Comparison of ENCODE assay signal across 28 cellular contexts in the genomic region with DNA sequence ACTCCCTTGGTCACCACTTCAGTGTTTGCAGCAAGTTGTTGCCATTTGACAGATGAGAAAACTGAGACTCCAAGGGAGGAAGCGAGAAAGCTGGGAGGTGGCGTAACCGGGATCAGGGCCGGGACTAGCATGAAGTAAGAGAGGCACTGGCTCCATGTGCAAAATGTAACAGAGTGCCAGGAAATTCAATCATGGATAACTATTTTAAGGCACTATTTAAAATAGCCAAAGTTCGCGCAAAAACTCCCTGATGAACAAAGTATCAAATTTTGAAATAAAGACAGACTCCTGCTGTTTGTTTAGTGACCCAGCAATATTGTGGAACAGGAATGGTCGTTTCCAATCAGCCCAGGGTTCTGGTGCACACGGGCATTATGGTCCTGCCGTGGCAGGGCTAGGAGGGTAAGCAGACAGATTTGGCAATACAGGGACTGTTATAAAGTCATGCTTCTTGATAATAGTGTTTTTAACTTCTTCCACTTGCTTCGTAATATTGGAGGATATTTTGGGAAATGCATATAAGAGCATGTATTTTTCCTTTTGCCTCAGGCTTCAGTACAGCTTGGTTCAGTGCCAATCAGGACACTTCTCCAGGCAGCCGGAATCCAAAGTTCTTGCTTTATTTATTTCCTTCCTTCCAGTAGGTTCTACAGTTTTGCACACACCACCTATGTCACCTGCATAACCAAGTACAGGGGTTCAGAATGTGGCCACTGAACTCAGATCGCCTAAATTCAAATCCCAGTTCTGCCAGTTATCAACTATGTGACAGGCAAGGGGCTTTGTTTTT.
A peak's percentile ranks its signal among the peaks of the same experiment; 100 is the strongest.
DNase-seq lines count a peak whose midpoint lies in the region; ATAC-seq, FAIRE-seq and TF ChIP-seq lines count a peak whose summit lies in the region.
"Had no signal": no experiment of that assay in that cellular context is flagged by ENCODE, and none has a peak within 500 bp of the region (broad histone marks: within the 10 kb centered on the region; RNA-seq: fewer than 3 reads in every experiment).

No MANE protein-coding gene starts in this region.

- peaks cover 46% of the 10 kb centered on the region for H3K9me3 ChIP-seq in endodermal cell (ENCODE audit: control insufficient read depth, low read length)
- H3K9me3 ChIP-seq in HepG2 (ENCODE audit: low read length), result no peaks in the 10 kb centered on the region
- H3K9me3 ChIP-seq in sigmoid colon, result no peaks in the 10 kb centered on the region
- H3K9me3 ChIP-seq: A549, SK-N-SH had no signal

- H2AFZ ChIP-seq in HepG2 (ENCODE audit: low read length), result no peak overlapping the region
- H2AFZ ChIP-seq: GM23338 had no signal

- H3K9ac ChIP-seq in endodermal cell (ENCODE audit: extremely low read depth, low read length, poor library complexity, severe bottlenecking), result no peak overlapping the region
- no peak overlapping the region for H3K9ac ChIP-seq in HepG2 (ENCODE audit: insufficient read depth, low read depth, low read length)
- H3K9ac ChIP-seq: BLaER1 treated with 17β-estradiol and CSF1 and Interleukin-3, amounts not matched to agents 10 nM and 100 nM; SK-N-SH had no signal

- H3K9me3 Mint-ChIP-seq in endodermal cell, result peaks cover 17% of the 10 kb centered on the region

- intact Hi-C loops in HepG2 (cut with micrococcal nuclease; ENCODE audit: unreplicated experiment), result no loop called here
- intact Hi-C loops in sciatic nerve (cut with DNase I), result no loop called here
- intact Hi-C loops in sigmoid colon (cut with DNase I), result no loop called here

- peaks cover 9% of the 10 kb centered on the region for H3K4me1 Mint-ChIP-seq in endodermal cell
- H3K4me1 Mint-ChIP-seq: CD4-positive, alpha-beta memory T cell; GM23338 had no signal

- FAIRE-seq in HepG2 (lab: Jason Lieb, UNC), result no peak
- FAIRE-seq: A549, G401.6, HTR-8/SVneo had no signal

- TF ChIP-seq POLR2A in HepG2 (IDR thresholded peaks at IDR 0.05; ENCODE audit: insufficient read depth in 1 of 2, low read depth in 2 of 2, low read length in 2 of 2) (no peak), sigmoid colon (IDR thresholded peaks at IDR 0.05) (no peak)

- TF ChIP-seq RAD21 in HepG2 (CRISPR knock-in tag; IDR thresholded peaks at IDR 0.05), result no peak

- WGBS in endodermal cell (ENCODE audit: insufficient coverage in 1 of 2, insufficient read length in 1 of 2), 2 experiments, result 93 to 96% methylated on average over 12 of the region's 12 CpGs
- WGBS in HepG2 (ENCODE audit: low lambda C conversion rate), result 33% methylated on average over 12 of the region's 12 CpGs
- 86 to 92% methylated on average over 12 of the region's 12 CpGs for WGBS in sigmoid colon, 2 donors

- H3K4me1 ChIP-seq in endodermal cell (ENCODE audit: control insufficient read depth, insufficient read depth, low read length) (no peaks in the 10 kb centered on the region), HepG2 (ENCODE audit: insufficient read depth, low read length) (peaks cover 12% of the 10 kb centered on the region), sigmoid colon (peaks cover 0 to 12% (median 0%) of the 10 kb centered on the region in 4 donors)
- H3K4me1 ChIP-seq: A549 had no signal

- no peak overlapping the region for H3K27ac Mint-ChIP-seq in endodermal cell
- H3K27ac Mint-ChIP-seq: CD4-positive, alpha-beta memory T cell; GM23338; H9 had no signal

- CTCF ChIA-PET in HepG2 (lab: Yijun Ruan, JAX; ENCODE audit: low intra/inter-chr PET ratio, low total read pairs), result no interaction called here

- H3K27me3 Mint-ChIP-seq in endodermal cell (ENCODE audit: insufficient read depth), result no peaks in the 10 kb centered on the region

- no TSS peak for BruUV-seq in HepG2 (replicated peaks; lab: Mats Ljungman, UMichigan)

- H3K36me3 Mint-ChIP-seq in endodermal cell (ENCODE audit: low read depth), result peaks cover 47% of the 10 kb centered on the region
- H3K36me3 Mint-ChIP-seq: CD4-positive, alpha-beta memory T cell had no signal

- H3K4me2 ChIP-seq in HepG2 (ENCODE audit: low read depth, low read length), result no peak overlapping the region
- H3K4me2 ChIP-seq: A549; BLaER1 treated with 17β-estradiol and CSF1 and Interleukin-3, amounts not matched to agents 10 nM and 100 nM; GM23338; SK-N-SH had no signal

- H3K4me3 ChIP-seq in endodermal cell (ENCODE audit: low read length) (peak overlapping the region; percentile 22), HepG2 (replicated peaks in 1 of 3; ENCODE audit: insufficient read depth in 1 of 3, low read depth in 2 of 3, low read length in 3 of 3) (no peak overlapping the region), sigmoid colon (no peak overlapping the region)
- H3K4me3 ChIP-seq: A549; BLaER1 treated with 17β-estradiol and CSF1 and Interleukin-3, amounts not matched to agents 10 nM and 100 nM; GM23338 had no signal

- no peak overlapping the region for H3K4me3 Mint-ChIP-seq in endodermal cell
- H3K4me3 Mint-ChIP-seq: CD4-positive, alpha-beta memory T cell; GM23338; H9 had no signal

- H3K36me3 ChIP-seq in endodermal cell (ENCODE audit: control insufficient read depth, insufficient read depth, low read length) (peaks cover 52% of the 10 kb centered on the region), HepG2 (replicated peaks in 1 of 2; ENCODE audit: control insufficient read depth in 1 of 2, insufficient read depth in 2 of 2, low read length in 2 of 2) (no peaks in the 10 kb centered on the region), sigmoid colon (no peaks in the 10 kb centered on the region)
- H3K36me3 ChIP-seq: BLaER1 treated with 17β-estradiol and CSF1 and Interleukin-3, amounts not matched to agents 10 nM and 100 nM had no signal

- ATAC-seq in HepG2, result no peak
- peak; percentile 49 for ATAC-seq in sciatic nerve
- ATAC-seq: A549, GM23338, PC-3 had no signal

- H3K27ac ChIP-seq in VCaP (peak overlapping the region; percentile 50), endodermal cell (ENCODE audit: low read depth, low read length) (no peak overlapping the region), HepG2 (ENCODE audit: extremely low read length, insufficient read depth, low read length) (no peak overlapping the region), sigmoid colon (no peak overlapping the region)
- H3K27ac ChIP-seq: A549; BLaER1 treated with 17β-estradiol and CSF1 and Interleukin-3, amounts not matched to agents 10 nM and 100 nM had no signal

- H3K79me2 ChIP-seq in HepG2 (ENCODE audit: insufficient read depth, low read length), result no peaks in the 10 kb centered on the region

- POLR2A ChIA-PET in HepG2 (lab: Yijun Ruan, JAX), result interaction anchor here (1.0 kb wide), 1 partner anchor 14 kb away, joined by 3 read pairs; no protein-coding TSS in a partner anchor

- no peaks in the 10 kb centered on the region for H4K20me1 ChIP-seq in HepG2 (ENCODE audit: insufficient read depth, low read length)
- H4K20me1 ChIP-seq: BLaER1 treated with 17β-estradiol and CSF1 and Interleukin-3, amounts not matched to agents 10 nM and 100 nM had no signal

- in situ Hi-C loops in HepG2 (cut with HindIII; ENCODE audit: extremely low pct_ligation_motif_present, low pct_unique_long_range_greater_than_20kb), result no loop called here

- H3K27me3 ChIP-seq in endodermal cell (ENCODE audit: control insufficient read depth, insufficient read depth, low read length, poor library complexity, severe bottlenecking) (no peaks in the 10 kb centered on the region), HepG2 (ENCODE audit: control insufficient read depth in 1 of 2, insufficient read depth in 2 of 2, low read length in 2 of 2) (peaks cover 2 to 17% of the 10 kb centered on the region in 2 experiments; a peak in 4 of 5 replicates), sigmoid colon (no peaks in the 10 kb centered on the region)
- H3K27me3 ChIP-seq: BLaER1 treated with 17β-estradiol and CSF1 and Interleukin-3, amounts not matched to agents 10 nM and 100 nM had no signal

- DNase-seq in endodermal cell, result no peak
- DNase-seq in HepG2 (ENCODE audit: low spot score), result no peak
- DNase-seq in sciatic nerve (ENCODE audit: low spot score), result no peak
- no peak for DNase-seq in sigmoid colon
- DNase-seq in EL, result no peak
- DNase-seq in NCI-H2029 (lab: John Stamatoyannopoulos, UW), result no peak
- DNase-seq: AML-193; CD4-positive, alpha-beta memory T cell; COR-L47; DMS53; H9; KBM-7; MV-4-11; NCI-H1105; NCI-H146; NCI-H1930; NCI-H446 treated with DMSO at 0.1 percent for 48 hours; NCI-H526; NK-92 treated with Interleukin-12 subunit alpha and Interleukin-12 subunit beta, amount 100 ng/mL, for 24 hours; PC-3; SHP77 treated with DMSO at 0.1 percent for 48 hours had no signal

- TF ChIP-seq EP300 in HepG2 (IDR thresholded peaks at IDR 0.05; ENCODE audit: low read depth in 2 of 2, low read length in 2 of 2) (no peak), HepG2 (CRISPR knock-in tag; IDR thresholded peaks at IDR 0.05; ENCODE audit: borderline replicate concordance) (no peak), sigmoid colon (IDR thresholded peaks at IDR 0.05) (no peak)

- no peak for TF ChIP-seq CTCF in VCaP (conservative IDR thresholded peaks at IDR 0.05)
- TF ChIP-seq CTCF in endodermal cell (conservative IDR thresholded peaks at IDR 0.05), result no peak
- TF ChIP-seq CTCF in HepG2 (CRISPR knock-in tag; IDR thresholded peaks at IDR 0.05), result no peak
- TF ChIP-seq CTCF in sigmoid colon (IDR thresholded peaks at IDR 0.05), result no peak

TF ChIP-seq in HepG2, 621 proteins besides CTCF, POLR2A, EP300 and RAD21:
- TF ChIP-seq ZBTB7A (CRISPR knock-in tag; IDR thresholded peaks at IDR 0.05) (no peak), ZNF569 (CRISPR knock-in tag; IDR thresholded peaks at IDR 0.05; ENCODE audit: borderline replicate concordance) (no peak), ZNF879 (CRISPR knock-in tag; IDR thresholded peaks at IDR 0.05) (no peak), NR3C1 (CRISPR knock-in tag; IDR thresholded peaks at IDR 0.05) (no peak), ZNF629 (CRISPR knock-in tag; conservative IDR thresholded peaks at IDR 0.05) (peak; percentile 59), ZNF558 (CRISPR knock-in tag; IDR thresholded peaks at IDR 0.05; ENCODE audit: borderline replicate concordance) (no peak), REL (CRISPR knock-in tag; conservative IDR thresholded peaks at IDR 0.05) (no peak)
- TF ChIP-seq, protein P1, sequence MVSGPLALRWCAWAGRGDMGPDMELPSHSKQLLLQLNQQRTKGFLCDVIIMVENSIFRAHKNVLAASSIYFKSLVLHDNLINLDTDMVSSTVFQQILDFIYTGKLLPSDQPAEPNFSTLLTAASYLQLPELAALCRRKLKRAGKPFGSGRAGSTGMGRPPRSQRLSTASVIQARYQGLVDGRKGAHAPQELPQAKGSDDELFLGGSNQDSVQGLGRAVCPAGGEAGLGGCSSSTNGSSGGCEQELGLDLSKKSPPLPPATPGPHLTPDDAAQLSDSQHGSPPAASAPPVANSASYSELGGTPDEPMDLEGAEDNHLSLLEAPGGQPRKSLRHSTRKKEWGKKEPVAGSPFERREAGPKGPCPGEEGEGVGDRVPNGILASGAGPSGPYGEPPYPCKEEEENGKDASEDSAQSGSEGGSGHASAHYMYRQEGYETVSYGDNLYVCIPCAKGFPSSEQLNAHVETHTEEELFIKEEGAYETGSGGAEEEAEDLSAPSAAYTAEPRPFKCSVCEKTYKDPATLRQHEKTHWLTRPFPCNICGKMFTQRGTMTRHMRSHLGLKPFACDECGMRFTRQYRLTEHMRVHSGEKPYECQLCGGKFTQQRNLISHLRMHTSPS (CRISPR knock-in tag; IDR thresholded peaks at IDR 0.05; ENCODE audit: low read depth), result no peak
